Comparison of ENCODE assay signal across 24 cellular contexts in the genomic region with DNA sequence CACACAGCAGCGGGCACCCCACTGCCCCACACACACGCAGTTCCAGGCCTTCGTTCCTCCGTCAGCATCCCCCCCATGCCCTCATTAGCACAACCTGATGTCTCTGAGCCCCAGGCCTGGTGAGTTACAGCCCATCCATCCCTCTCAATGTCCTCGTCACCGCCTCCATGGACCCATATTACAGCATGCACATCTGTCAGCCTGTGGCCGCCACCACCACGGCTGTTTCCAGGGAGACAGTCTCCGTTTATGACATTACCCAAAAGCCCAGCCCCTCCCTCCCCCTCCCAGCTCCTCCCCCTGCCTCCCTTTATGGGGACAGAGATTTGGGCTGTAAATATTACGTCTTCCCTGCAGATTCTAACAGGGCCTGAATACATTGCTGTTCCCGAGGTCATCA.
A peak's percentile ranks its signal among the peaks of the same experiment; 100 is the strongest.
DNase-seq lines count a peak whose midpoint lies in the region; ATAC-seq, FAIRE-seq and TF ChIP-seq lines count a peak whose summit lies in the region.
"Had no signal": no experiment of that assay in that cellular context is flagged by ENCODE, and none has a peak within 500 bp of the region (broad histone marks: within the 10 kb centered on the region; RNA-seq: fewer than 3 reads in every experiment).

No MANE protein-coding gene starts in this region.

- peaks cover 21% of the 10 kb centered on the region for H3K9me3 Mint-ChIP-seq in WTC11

- peak overlapping the region; percentile 43; the same call in 1 of the 2 replicates for H3K27ac Mint-ChIP-seq in WTC11
- H3K27ac Mint-ChIP-seq: CD4-positive, CD25-positive, alpha-beta regulatory T cell had no signal

- H3K4me1 ChIP-seq in kidney (ENCODE audit: control insufficient read depth in 1 of 2, insufficient read depth in 1 of 2, low read depth in 1 of 2, low read length in 2 of 2), result no peaks in the 10 kb centered on the region
- H3K4me1 ChIP-seq in SK-N-SH (ENCODE audit: control insufficient read depth in 1 of 2, insufficient read depth in 2 of 2, low read depth in 1 of 2, low read length in 1 of 2), result no peaks in the 10 kb centered on the region
- H3K4me1 ChIP-seq: SJCRH30 had no signal

- ATAC-seq in Right ventricle myocardium inferior (no peak), Right ventricle myocardium superior (ENCODE audit: poor library complexity) (no peak), WTC11 (no peak), HG03025 (IDR thresholded peaks at IDR 0.05; ENCODE audit: low FRiP score, unreplicated experiment) (no peak), GM18909 (IDR thresholded peaks at IDR 0.05; ENCODE audit: poor library complexity, unreplicated experiment) (no peak)

- H2AFZ ChIP-seq in SK-N-SH (ENCODE audit: low read depth), result no peak overlapping the region

- no peaks in the 10 kb centered on the region for H3F3A ChIP-seq in SK-N-SH (replicated peaks; ENCODE audit: insufficient read depth)

- no peaks in the 10 kb centered on the region for H4K20me1 ChIP-seq in SK-N-SH (ENCODE audit: insufficient read depth)
- H4K20me1 ChIP-seq: BLaER1 had no signal

- DNase-seq in Right ventricle myocardium inferior (ENCODE audit: missing footprints) (peak; percentile 11), Right ventricle myocardium superior (no peak), WTC11 (ENCODE audit: low spot score) (no peak), kidney (peak; percentile 42), WERI-Rb-1 (no peak), SK-N-SH (no peak)
- DNase-seq: 8988T; CD4-positive, CD25-positive, alpha-beta regulatory T cell; DMS153; DND-41; H7; KG1; MG63; NCI-H1694; NCI-H2081; NCI-H2171; NCI-H226; NCI-H510A; SJCRH30 had no signal

- no peaks in the 10 kb centered on the region for H3K79me2 ChIP-seq in SK-N-SH (ENCODE audit: insufficient read depth)

- CTCF ChIA-PET in WTC11 (lab: Charles Lee), result interaction anchor here (0.7 to 1.8 kb wide), 6 partner anchors 8 to 158 kb away, joined by 3 to 16 read pairs (median 4); no protein-coding TSS in a partner anchor
- CTCF ChIA-PET in SK-N-SH (lab: Yijun Ruan, JAX), result interaction anchor here (0.7 to 1.8 kb wide), 4 partner anchors 8 to 145 kb away, joined by 3 to 8 read pairs (median 6); no protein-coding TSS in a partner anchor

- H3K27me3 Mint-ChIP-seq in WTC11 (ENCODE audit: low read depth), result no peaks in the 10 kb centered on the region
- H3K27me3 Mint-ChIP-seq: CD4-positive, CD25-positive, alpha-beta regulatory T cell had no signal

- H3K9me2 ChIP-seq in SK-N-SH, result no peaks in the 10 kb centered on the region

- H3K4me1 Mint-ChIP-seq in WTC11, result 0 out of 2 replicates have a peak, but pooled peaks cover 4% of the 10 kb centered on the region
- H3K4me1 Mint-ChIP-seq: CD4-positive, CD25-positive, alpha-beta regulatory T cell had no signal

- WGBS in SK-N-SH (ENCODE audit: low lambda C conversion rate), result 56% methylated on average over 11 of the region's 11 CpGs

- peaks cover 11% of the 10 kb centered on the region for H3K36me3 Mint-ChIP-seq in WTC11
- H3K36me3 Mint-ChIP-seq: CD4-positive, CD25-positive, alpha-beta regulatory T cell had no signal

- no peak for FAIRE-seq in kidney (lab: Jason Lieb, UNC)
- FAIRE-seq: GM12892, RCC 7860 had no signal

- H3K27ac ChIP-seq in kidney (ENCODE audit: low read depth in 2 of 2, low read length in 2 of 2), result no peak overlapping the region
- no peak overlapping the region for H3K27ac ChIP-seq in WERI-Rb-1
- H3K27ac ChIP-seq in SK-N-SH (ENCODE audit: low read depth in 2 of 2, low read length in 1 of 2), result no peak overlapping the region
- H3K27ac ChIP-seq: BLaER1, SJCRH30 had no signal

- H3K4me2 ChIP-seq in SK-N-SH, result no peak overlapping the region
- H3K4me2 ChIP-seq: BLaER1 had no signal

- H3K36me3 ChIP-seq in kidney (ENCODE audit: control insufficient read depth in 1 of 2, insufficient read depth in 2 of 2, low read length in 2 of 2), result no peaks in the 10 kb centered on the region
- H3K36me3 ChIP-seq in WERI-Rb-1, result no peaks in the 10 kb centered on the region; the same call in 1 of the 2 replicates
- H3K36me3 ChIP-seq in SK-N-SH (replicated peaks in 1 of 2; ENCODE audit: control insufficient read depth in 1 of 2, insufficient read depth in 2 of 2, low read length in 1 of 2), result no peaks in the 10 kb centered on the region
- H3K36me3 ChIP-seq: BLaER1, MG63, SJCRH30 had no signal

- H3K4me3 Mint-ChIP-seq in WTC11, result no peak overlapping the region

- intact Hi-C loops in Right ventricle myocardium inferior (cut with DNase I), result no loop called here
- intact Hi-C loops in Right ventricle myocardium superior (cut with DNase I), result loop anchor here (10.0 kb wide), 1 partner anchor 61 kb away; no protein-coding TSS in a partner anchor
- intact Hi-C loops in kidney (cut with DNase I), result no loop called here

- no peak for TF ChIP-seq RAD21 in SK-N-SH (IDR thresholded peaks at IDR 0.05; ENCODE audit: low read length)

- no peak for TF ChIP-seq CTCF in WTC11 (IDR thresholded peaks at IDR 0.05)
- no peak for TF ChIP-seq CTCF in kidney (IDR thresholded peaks at IDR 0.05; ENCODE audit: borderline replicate concordance, extremely low read depth, insufficient read depth)
- no peak for TF ChIP-seq CTCF in WERI-Rb-1 (IDR thresholded peaks at IDR 0.05; ENCODE audit: low read depth, low read length)
- no peak for TF ChIP-seq CTCF in SK-N-SH (IDR thresholded peaks at IDR 0.05)

- POLR2A ChIA-PET in WTC11 (lab: Charles Lee), result no interaction called here
- POLR2A ChIA-PET in SK-N-SH (lab: Yijun Ruan, JAX), result interaction anchor here (0.6 kb wide), 1 partner anchor 43 kb away, joined by 3 read pairs; no protein-coding TSS in a partner anchor

- H3K4me3 ChIP-seq in kidney (ENCODE audit: low read length in 2 of 2) (no peak overlapping the region), WERI-Rb-1 (ENCODE audit: low read depth, low read length) (no peak overlapping the region), SK-N-SH (ENCODE audit: low read depth in 2 of 2, low read length in 1 of 2) (no peak overlapping the region)
- H3K4me3 ChIP-seq: BLaER1, MG63, SJCRH30 had no signal

- no peak for TF ChIP-seq EP300 in SK-N-SH (IDR thresholded peaks at IDR 0.05; ENCODE audit: borderline replicate concordance in 1 of 2, low read depth in 1 of 2, low read length in 1 of 2)

- H3K9me3 ChIP-seq in kidney (ENCODE audit: control insufficient read depth in 1 of 2, low read length in 2 of 2) (peaks cover 0 to 6% of the 10 kb centered on the region in 2 donors), WERI-Rb-1 (ENCODE audit: severe bottlenecking) (peaks cover 2% of the 10 kb centered on the region), SK-N-SH (no peaks in the 10 kb centered on the region)
- H3K9me3 ChIP-seq: BLaER1, MG63, SJCRH30 had no signal

- H3K9ac ChIP-seq in kidney (ENCODE audit: low read length in 2 of 2) (no peak overlapping the region), SK-N-SH (no peak overlapping the region)
- H3K9ac ChIP-seq: BLaER1 had no signal

- H3K27me3 ChIP-seq in WERI-Rb-1 (ENCODE audit: insufficient read depth, low read depth, severe bottlenecking) (no peaks in the 10 kb centered on the region), SK-N-SH (ENCODE audit: insufficient read depth) (no peaks in the 10 kb centered on the region; the same call in 1 of the 2 replicates)
- H3K27me3 ChIP-seq: BLaER1, MG63, SJCRH30 had no signal

TF ChIP-seq in SK-N-SH, 30 proteins besides CTCF, POLR2A, EP300 and RAD21:
- TF ChIP-seq FOXM1 (IDR thresholded peaks at IDR 0.05; ENCODE audit: low read depth), result no peak
- no peak for TF ChIP-seq MXI1 (IDR thresholded peaks at IDR 0.05; ENCODE audit: low read depth, low read length)
- no peak for TF ChIP-seq YY1 (IDR thresholded peaks at IDR 0.05; ENCODE audit: low read depth)
- TF ChIP-seq MEF2A (IDR thresholded peaks at IDR 0.05; ENCODE audit: borderline replicate concordance, low read depth), result no peak

Comparison
In these comparisons a context has a peak if more than half of its experiments do, and no peak if none do; other contexts are left out.
1. DNase-seq: peak in Right ventricle myocardium inferior (single experiment) and kidney (single experiment); none in Right ventricle myocardium superior (single experiment), WTC11 (single experiment), WERI-Rb-1 (single experiment) and SK-N-SH (single experiment).